ENCODE assay signal across 8 cellular contexts in the genomic region with DNA sequence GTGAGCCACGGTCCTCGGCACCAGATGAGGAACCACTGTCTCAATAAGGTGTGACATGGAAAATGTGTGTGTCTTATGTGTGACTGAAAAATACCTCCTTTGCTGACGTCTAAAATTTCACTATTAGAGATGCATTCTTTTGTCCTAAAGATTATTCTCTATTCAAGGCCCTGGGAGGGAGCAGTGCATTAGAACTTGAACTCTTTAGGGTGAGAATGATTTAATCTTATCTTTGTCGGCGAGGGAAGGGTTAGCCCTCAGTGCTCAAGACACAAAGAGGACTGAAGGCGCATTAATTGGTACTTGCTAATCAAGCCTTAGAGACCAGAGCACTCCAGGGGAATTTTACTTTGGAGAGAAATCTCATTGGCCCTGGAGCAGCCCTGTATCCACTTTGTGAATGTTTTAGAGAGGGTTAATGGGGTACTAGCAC. TPM values are rescaled to one million over a fixed set of nuclear protein-coding genes. Genes with fewer than 3 reads are reported as not detected.
DNase-seq lines count a peak whose midpoint lies in the region; ATAC-seq, FAIRE-seq and TF ChIP-seq lines count a peak whose summit lies in the region.

No MANE protein-coding gene starts in this region.

- H3K27me3 ChIP-seq in HAP-1 (ENCODE audit: low read depth) (peaks cover 4% of the 10 kb centered on the region; the same call in 1 of the 2 replicates), skeletal muscle tissue (ENCODE audit: control insufficient read depth in 3 of 3, insufficient read depth in 3 of 3, low read length in 3 of 3) (no peaks in the 10 kb centered on the region)

- ATAC-seq in WTC11 (peak; percentile 10), left ventricle myocardium superior (peak; percentile 4)

- no peak overlapping the region for H3K27ac Mint-ChIP-seq in WTC11

- POLR2A ChIA-PET in WTC11 (lab: Charles Lee) = no interaction called here

- peak overlapping the region; percentile 51 for H3K27ac ChIP-seq in skeletal muscle tissue (ENCODE audit: low read depth, low read length)

- H3K4me1 ChIP-seq in HAP-1 (peaks cover 6% of the 10 kb centered on the region), skeletal muscle tissue (ENCODE audit: control insufficient read depth in 3 of 3, insufficient read depth in 3 of 3, low read length in 3 of 3) (peaks cover 22 to 30% (median 27%) of the 10 kb centered on the region in 3 donors)

- H3K4me1 Mint-ChIP-seq in WTC11 = peaks cover 12% of the 10 kb centered on the region

- in situ Hi-C loops in HAP-1 (cut with MboI; ENCODE audit: low sequenced_read_pairs) = loop anchor here (25.0 kb wide), 1 partner anchor 272 kb away; no protein-coding TSS in a partner anchor

- peak overlapping the region; percentile 70 for H3K4me3 Mint-ChIP-seq in WTC11

- H3K36me3 Mint-ChIP-seq in WTC11 = no peaks in the 10 kb centered on the region

- H3K9ac ChIP-seq in skeletal muscle tissue (ENCODE audit: low read depth in 1 of 3, low read length in 3 of 3) = peak overlapping the region; percentile 82 to 83 (median 83)

- H3K9me3 ChIP-seq in HAP-1 (no peaks in the 10 kb centered on the region), skeletal muscle tissue (ENCODE audit: control insufficient read depth in 3 of 3, low read length in 3 of 3) (no peaks in the 10 kb centered on the region)

- H3K36me3 ChIP-seq in HAP-1 (replicated peaks) = no peaks in the 10 kb centered on the region
- no peaks in the 10 kb centered on the region for H3K36me3 ChIP-seq in skeletal muscle tissue (ENCODE audit: control insufficient read depth in 3 of 3, insufficient read depth in 3 of 3, low read length in 3 of 3)

- no peak for TF ChIP-seq CTCF in WTC11 (IDR thresholded peaks at IDR 0.05)

- CTCF ChIA-PET in WTC11 (lab: Charles Lee) = no interaction called here

- no peak for DNase-seq in HAP-1 (ENCODE audit: low spot score in 2 of 2)
- DNase-seq in WTC11 (ENCODE audit: low spot score) = no peak
- DNase-seq in left ventricle myocardium superior = no peak
- no peak for DNase-seq in NCI-H774 (lab: John Stamatoyannopoulos, UW)
- DNase-seq in 8988T = no peak
- no peak for DNase-seq in HTR-8/SVneo (ENCODE audit: insufficient read length, low spot score)
- no peak for DNase-seq in kidney tubule cell (ENCODE audit: low spot score)

- intact Hi-C loops in left ventricle myocardium superior (cut with micrococcal nuclease) = loop anchor here (10.0 kb wide), 1 partner anchor 994 kb away; no protein-coding TSS in a partner anchor

- FAIRE-seq in HTR-8/SVneo (lab: Jason Lieb, UNC) = no peak

- H3K4me3 ChIP-seq in HAP-1 = peak overlapping the region; percentile 31
- peak overlapping the region; percentile 74 to 83 (median 77) for H3K4me3 ChIP-seq in skeletal muscle tissue (ENCODE audit: low read length in 3 of 3)

- no peaks in the 10 kb centered on the region for H3K9me3 Mint-ChIP-seq in WTC11

- peaks cover 29% of the 10 kb centered on the region for H3K27me3 Mint-ChIP-seq in WTC11 (ENCODE audit: low read depth)

TF ChIP-seq in WTC11, 78 proteins besides CTCF, POLR2A, EP300 and RAD21 (continues in another document):
- no peak for TF ChIP-seq ZNF121 (CRISPR knock-in tag; IDR thresholded peaks at IDR 0.05)
- TF ChIP-seq, protein P1, sequence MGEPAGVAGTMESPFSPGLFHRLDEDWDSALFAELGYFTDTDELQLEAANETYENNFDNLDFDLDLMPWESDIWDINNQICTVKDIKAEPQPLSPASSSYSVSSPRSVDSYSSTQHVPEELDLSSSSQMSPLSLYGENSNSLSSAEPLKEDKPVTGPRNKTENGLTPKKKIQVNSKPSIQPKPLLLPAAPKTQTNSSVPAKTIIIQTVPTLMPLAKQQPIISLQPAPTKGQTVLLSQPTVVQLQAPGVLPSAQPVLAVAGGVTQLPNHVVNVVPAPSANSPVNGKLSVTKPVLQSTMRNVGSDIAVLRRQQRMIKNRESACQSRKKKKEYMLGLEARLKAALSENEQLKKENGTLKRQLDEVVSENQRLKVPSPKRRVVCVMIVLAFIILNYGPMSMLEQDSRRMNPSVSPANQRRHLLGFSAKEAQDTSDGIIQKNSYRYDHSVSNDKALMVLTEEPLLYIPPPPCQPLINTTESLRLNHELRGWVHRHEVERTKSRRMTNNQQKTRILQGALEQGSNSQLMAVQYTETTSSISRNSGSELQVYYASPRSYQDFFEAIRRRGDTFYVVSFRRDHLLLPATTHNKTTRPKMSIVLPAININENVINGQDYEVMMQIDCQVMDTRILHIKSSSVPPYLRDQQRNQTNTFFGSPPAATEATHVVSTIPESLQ (CRISPR knock-in tag; IDR thresholded peaks at IDR 0.05) = no peak
- TF ChIP-seq, protein P2, sequence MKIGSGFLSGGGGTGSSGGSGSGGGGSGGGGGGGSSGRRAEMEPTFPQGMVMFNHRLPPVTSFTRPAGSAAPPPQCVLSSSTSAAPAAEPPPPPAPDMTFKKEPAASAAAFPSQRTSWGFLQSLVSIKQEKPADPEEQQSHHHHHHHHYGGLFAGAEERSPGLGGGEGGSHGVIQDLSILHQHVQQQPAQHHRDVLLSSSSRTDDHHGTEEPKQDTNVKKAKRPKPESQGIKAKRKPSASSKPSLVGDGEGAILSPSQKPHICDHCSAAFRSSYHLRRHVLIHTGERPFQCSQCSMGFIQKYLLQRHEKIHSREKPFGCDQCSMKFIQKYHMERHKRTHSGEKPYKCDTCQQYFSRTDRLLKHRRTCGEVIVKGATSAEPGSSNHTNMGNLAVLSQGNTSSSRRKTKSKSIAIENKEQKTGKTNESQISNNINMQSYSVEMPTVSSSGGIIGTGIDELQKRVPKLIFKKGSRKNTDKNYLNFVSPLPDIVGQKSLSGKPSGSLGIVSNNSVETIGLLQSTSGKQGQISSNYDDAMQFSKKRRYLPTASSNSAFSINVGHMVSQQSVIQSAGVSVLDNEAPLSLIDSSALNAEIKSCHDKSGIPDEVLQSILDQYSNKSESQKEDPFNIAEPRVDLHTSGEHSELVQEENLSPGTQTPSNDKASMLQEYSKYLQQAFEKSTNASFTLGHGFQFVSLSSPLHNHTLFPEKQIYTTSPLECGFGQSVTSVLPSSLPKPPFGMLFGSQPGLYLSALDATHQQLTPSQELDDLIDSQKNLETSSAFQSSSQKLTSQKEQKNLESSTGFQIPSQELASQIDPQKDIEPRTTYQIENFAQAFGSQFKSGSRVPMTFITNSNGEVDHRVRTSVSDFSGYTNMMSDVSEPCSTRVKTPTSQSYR (CRISPR knock-in tag; IDR thresholded peaks at IDR 0.05) = no peak
- no peak for TF ChIP-seq CBFB (CRISPR knock-in tag; IDR thresholded peaks at IDR 0.05; ENCODE audit: low read depth)
- TF ChIP-seq ZNF317 (CRISPR knock-in tag; IDR thresholded peaks at IDR 0.05; ENCODE audit: borderline replicate concordance, low read depth) = no peak
- TF ChIP-seq, protein P3, sequence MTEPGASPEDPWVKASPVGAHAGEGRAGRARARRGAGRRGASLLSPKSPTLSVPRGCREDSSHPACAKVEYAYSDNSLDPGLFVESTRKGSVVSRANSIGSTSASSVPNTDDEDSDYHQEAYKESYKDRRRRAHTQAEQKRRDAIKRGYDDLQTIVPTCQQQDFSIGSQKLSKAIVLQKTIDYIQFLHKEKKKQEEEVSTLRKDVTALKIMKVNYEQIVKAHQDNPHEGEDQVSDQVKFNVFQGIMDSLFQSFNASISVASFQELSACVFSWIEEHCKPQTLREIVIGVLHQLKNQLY (CRISPR knock-in tag; IDR thresholded peaks at IDR 0.05) = no peak
- TF ChIP-seq, protein P4, sequence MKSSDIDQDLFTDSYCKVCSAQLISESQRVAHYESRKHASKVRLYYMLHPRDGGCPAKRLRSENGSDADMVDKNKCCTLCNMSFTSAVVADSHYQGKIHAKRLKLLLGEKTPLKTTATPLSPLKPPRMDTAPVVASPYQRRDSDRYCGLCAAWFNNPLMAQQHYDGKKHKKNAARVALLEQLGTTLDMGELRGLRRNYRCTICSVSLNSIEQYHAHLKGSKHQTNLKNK (CRISPR knock-in tag; IDR thresholded peaks at IDR 0.05) = no peak
- no peak for TF ChIP-seq CREB1 (CRISPR knock-in tag; IDR thresholded peaks at IDR 0.05)
- no peak for TF ChIP-seq NR3C1 (CRISPR knock-in tag; conservative IDR thresholded peaks at IDR 0.05; ENCODE audit: low read depth)
- TF ChIP-seq TP53 (CRISPR knock-in tag; IDR thresholded peaks at IDR 0.05) = no peak
- no peak for TF ChIP-seq PRRX2 (CRISPR knock-in tag; IDR thresholded peaks at IDR 0.05)
- TF ChIP-seq, protein P5, sequence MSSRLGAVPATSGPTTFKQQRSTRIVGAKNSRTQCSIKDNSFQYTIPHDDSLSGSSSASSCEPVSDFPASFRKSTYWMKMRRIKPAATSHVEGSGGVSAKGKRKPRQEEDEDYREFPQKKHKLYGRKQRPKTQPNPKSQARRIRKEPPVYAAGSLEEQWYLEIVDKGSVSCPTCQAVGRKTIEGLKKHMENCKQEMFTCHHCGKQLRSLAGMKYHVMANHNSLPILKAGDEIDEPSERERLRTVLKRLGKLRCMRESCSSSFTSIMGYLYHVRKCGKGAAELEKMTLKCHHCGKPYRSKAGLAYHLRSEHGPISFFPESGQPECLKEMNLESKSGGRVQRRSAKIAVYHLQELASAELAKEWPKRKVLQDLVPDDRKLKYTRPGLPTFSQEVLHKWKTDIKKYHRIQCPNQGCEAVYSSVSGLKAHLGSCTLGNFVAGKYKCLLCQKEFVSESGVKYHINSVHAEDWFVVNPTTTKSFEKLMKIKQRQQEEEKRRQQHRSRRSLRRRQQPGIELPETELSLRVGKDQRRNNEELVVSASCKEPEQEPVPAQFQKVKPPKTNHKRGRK (CRISPR knock-in tag; IDR thresholded peaks at IDR 0.05; ENCODE audit: borderline replicate concordance) = no peak
- no peak for TF ChIP-seq KAT7 (CRISPR knock-in tag; IDR thresholded peaks at IDR 0.05; ENCODE audit: borderline replicate concordance)
- TF ChIP-seq, protein P6, sequence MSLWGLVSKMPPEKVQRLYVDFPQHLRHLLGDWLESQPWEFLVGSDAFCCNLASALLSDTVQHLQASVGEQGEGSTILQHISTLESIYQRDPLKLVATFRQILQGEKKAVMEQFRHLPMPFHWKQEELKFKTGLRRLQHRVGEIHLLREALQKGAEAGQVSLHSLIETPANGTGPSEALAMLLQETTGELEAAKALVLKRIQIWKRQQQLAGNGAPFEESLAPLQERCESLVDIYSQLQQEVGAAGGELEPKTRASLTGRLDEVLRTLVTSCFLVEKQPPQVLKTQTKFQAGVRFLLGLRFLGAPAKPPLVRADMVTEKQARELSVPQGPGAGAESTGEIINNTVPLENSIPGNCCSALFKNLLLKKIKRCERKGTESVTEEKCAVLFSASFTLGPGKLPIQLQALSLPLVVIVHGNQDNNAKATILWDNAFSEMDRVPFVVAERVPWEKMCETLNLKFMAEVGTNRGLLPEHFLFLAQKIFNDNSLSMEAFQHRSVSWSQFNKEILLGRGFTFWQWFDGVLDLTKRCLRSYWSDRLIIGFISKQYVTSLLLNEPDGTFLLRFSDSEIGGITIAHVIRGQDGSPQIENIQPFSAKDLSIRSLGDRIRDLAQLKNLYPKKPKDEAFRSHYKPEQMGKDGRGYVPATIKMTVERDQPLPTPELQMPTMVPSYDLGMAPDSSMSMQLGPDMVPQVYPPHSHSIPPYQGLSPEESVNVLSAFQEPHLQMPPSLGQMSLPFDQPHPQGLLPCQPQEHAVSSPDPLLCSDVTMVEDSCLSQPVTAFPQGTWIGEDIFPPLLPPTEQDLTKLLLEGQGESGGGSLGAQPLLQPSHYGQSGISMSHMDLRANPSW (CRISPR knock-in tag; conservative IDR thresholded peaks at IDR 0.05; ENCODE audit: low read depth) = no peak

RNA-seq across cellular contexts. Expression of a gene that starts 29.8 kb away (rescaled TPM):
- total RNA-seq in WTC11 (2021) (not detected in 3 replicates), left ventricle myocardium superior (not detected), skeletal muscle tissue (not detected)
